8 cellular contexts compared by ENCODE assay signal in the genomic region with DNA sequence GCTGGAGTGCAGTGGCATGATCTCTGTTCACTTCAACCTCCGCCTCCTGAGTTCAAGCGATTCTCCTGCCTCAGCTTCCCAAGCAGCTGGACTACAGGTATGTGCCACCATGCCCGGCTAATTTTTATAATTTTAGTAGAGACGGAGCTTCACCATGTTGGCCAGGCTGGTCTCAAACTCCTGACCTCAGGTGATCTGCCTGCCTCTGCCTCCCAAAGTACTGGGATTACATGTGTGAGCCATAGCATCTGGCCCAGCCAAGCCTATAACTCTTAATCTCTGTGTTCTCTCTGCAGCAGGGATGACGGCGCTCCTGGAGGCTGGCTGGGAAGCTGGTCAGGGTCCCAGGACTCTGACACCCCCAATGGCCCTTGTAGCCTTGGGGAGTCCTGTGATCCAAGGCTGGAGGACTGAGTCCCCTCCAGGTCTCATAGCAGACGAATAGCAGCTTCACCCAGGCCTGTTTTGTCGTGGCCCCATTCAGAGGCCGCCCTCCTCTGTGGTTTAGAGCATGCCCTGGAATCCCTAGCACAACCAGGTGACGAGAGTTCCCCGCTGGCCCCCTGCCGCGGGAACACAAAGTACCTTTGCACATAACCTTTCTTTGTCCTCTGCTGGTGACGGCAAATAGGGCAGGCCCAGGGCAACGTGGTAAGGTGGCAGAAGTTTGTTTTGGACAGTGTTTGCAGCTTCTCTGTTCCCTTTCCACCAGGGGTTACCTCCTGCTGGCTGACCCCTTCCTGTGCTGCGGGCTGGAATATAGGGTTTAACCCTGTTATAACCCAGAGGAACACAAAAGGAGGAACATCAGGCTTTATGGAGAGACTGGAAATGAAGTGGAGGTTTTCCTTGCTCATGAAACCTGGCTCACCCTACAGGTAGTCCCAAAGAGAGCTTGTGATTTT. TPM values are rescaled to one million over a fixed set of nuclear protein-coding genes. Genes with fewer than 3 reads are reported as not detected.
DNase-seq lines count a peak whose midpoint lies in the region; ATAC-seq and TF ChIP-seq lines count a peak whose summit lies in the region.

No MANE protein-coding gene starts in this region.

- peak in 3 of 4 donors; percentile 9 to 38 (median 11) for TF ChIP-seq CTCF in right lobe of liver (IDR thresholded peaks at IDR 0.05)
- TF ChIP-seq CTCF in colonic mucosa (IDR thresholded peaks at IDR 0.05), result no peak

- no peak overlapping the region for H3K9ac ChIP-seq in colonic mucosa (ENCODE audit: low read depth in 2 of 2, low read length in 2 of 2)
- H3K9ac ChIP-seq in Karpas-422 (ENCODE audit: low read length), result no peak overlapping the region

- peak overlapping the region; percentile 26 to 65 (median 63) for H3K4me3 ChIP-seq in right lobe of liver
- no peak overlapping the region for H3K4me3 ChIP-seq in colonic mucosa
- no peak overlapping the region for H3K4me3 ChIP-seq in Karpas-422 (ENCODE audit: low read length)

- H3K27me3 ChIP-seq in right lobe of liver (no peaks in the 10 kb centered on the region), colonic mucosa (no peaks in the 10 kb centered on the region), Karpas-422 (ENCODE audit: low read length) (no peaks in the 10 kb centered on the region)

- peak overlapping the region; percentile 79 to 92 for H3K27ac Mint-ChIP-seq in activated naive CD4-positive, alpha-beta T cell treated with anti-CD3 and anti-CD28 coated beads, Interleukin-2, amount 50 U/mL, for 72 hours

- 38% methylated on average over 6 of the region's 16 CpGs for WGBS in right lobe of liver (ENCODE audit: insufficient coverage, low coverage, low lambda C conversion rate, missing lambda C conversion rate)

- H3K9me3 ChIP-seq in right lobe of liver, result no peaks in the 10 kb centered on the region
- no peaks in the 10 kb centered on the region for H3K9me3 ChIP-seq in colonic mucosa
- H3K9me3 ChIP-seq in Karpas-422 (ENCODE audit: low read length), result no peaks in the 10 kb centered on the region

- intact Hi-C loops in right lobe of liver (cut with DNase I) (loop anchor here in 1 of 2 donors (5.0 kb wide), 1 partner anchor 33 kb away; no protein-coding TSS in a partner anchor), colonic mucosa (cut with DNase I) (no loop called here)

- DNase-seq in stimulated activated CD4-positive, alpha-beta T cell treated with anti-CD3 and anti-CD28 coated beads, Interleukin-4, amount 100 ng/mL, for 24 hours, result peak; percentile 41
- DNase-seq in stimulated activated CD4-positive, alpha-beta T cell treated with anti-CD3 and anti-CD28 coated beads, Interleukin-4, amount 100 ng/mL, for 1 hour, result no peak
- DNase-seq in activated naive CD4-positive, alpha-beta T cell treated with anti-CD3 and anti-CD28 coated beads, Interleukin-2, amount 50 U/mL, for 72 hours (ENCODE audit: low spot score in 2 of 2), result no peak
- DNase-seq in right lobe of liver, result peak; percentile 89 to 98 (median 95)
- no peak for DNase-seq in AG20443 (ENCODE audit: low spot score)
- DNase-seq in colonic mucosa, result no peak
- DNase-seq in Karpas-422, result no peak

- peak; percentile 83 for TF ChIP-seq POLR2A in right lobe of liver (IDR thresholded peaks at IDR 0.05)

- no peaks in the 10 kb centered on the region for H3K9me2 ChIP-seq in Karpas-422 (replicated peaks; ENCODE audit: insufficient read depth, low read length)

- no peaks in the 10 kb centered on the region for H3K9me3 Mint-ChIP-seq in activated naive CD4-positive, alpha-beta T cell treated with anti-CD3 and anti-CD28 coated beads, Interleukin-2, amount 50 U/mL, for 72 hours

- H2AFZ ChIP-seq in Karpas-422 (ENCODE audit: low read length), result no peak overlapping the region

- H3K4me2 ChIP-seq in Karpas-422 (ENCODE audit: low read depth, low read length, poor library complexity, severe bottlenecking), result no peak overlapping the region

- H3K4me1 ChIP-seq in right lobe of liver (peaks cover 0 to 67% (median 28%) of the 10 kb centered on the region in 4 donors), colonic mucosa (peaks cover 24% of the 10 kb centered on the region), Karpas-422 (ENCODE audit: low read length) (peaks cover 10% of the 10 kb centered on the region)

- no peaks in the 10 kb centered on the region for H3K79me2 ChIP-seq in Karpas-422 (ENCODE audit: low read length)

- no peaks in the 10 kb centered on the region for H3K36me3 Mint-ChIP-seq in activated naive CD4-positive, alpha-beta T cell treated with anti-CD3 and anti-CD28 coated beads, Interleukin-2, amount 50 U/mL, for 72 hours

- no peaks in the 10 kb centered on the region for H4K20me1 ChIP-seq in Karpas-422 (ENCODE audit: insufficient read depth, low read depth, low read length)

- H3K36me3 ChIP-seq in right lobe of liver (no peaks in the 10 kb centered on the region), colonic mucosa (no peaks in the 10 kb centered on the region), Karpas-422 (ENCODE audit: insufficient read depth, low read length) (no peaks in the 10 kb centered on the region)

- peak; percentile 4 to 7 for ATAC-seq in activated naive CD4-positive, alpha-beta T cell treated with anti-CD3 and anti-CD28 coated beads, Interleukin-2, amount 50 U/mL, for 72 hours
- ATAC-seq in right lobe of liver (peak; percentile 65 to 81 (median 72)), HG03045 (IDR thresholded peaks at IDR 0.05; ENCODE audit: unreplicated experiment) (no peak)

- H3K27ac ChIP-seq in right lobe of liver (peak overlapping the region; percentile 85 to 100 (median 99)), colonic mucosa (no peak overlapping the region), Karpas-422 (ENCODE audit: low read length) (no peak overlapping the region)

RNA-seq across cellular contexts. Expression of a gene that starts 43.0 kb away (rescaled TPM):
- total RNA-seq in activated naive CD4-positive, alpha-beta T cell treated with anti-CD3 and anti-CD28 coated beads, Interleukin-2, amount 50 U/mL, for 72 hours, result 10 to 100 TPM; 25.7 to 85.5 TPM
- 100 to 1,000 TPM in 3 of 6 experiments, 10 to 100 TPM in 3; 36.2 to 222 (median 82.1) TPM for total RNA-seq in right lobe of liver
- total RNA-seq in colonic mucosa, result 100 to 1,000 TPM; 116 to 169 TPM
- total RNA-seq in Karpas-422 (2014; rRNA removed; shearing (Covaris generic); ENCODE audit: low replicate concordance), result 8.2 and 25.9 TPM in 2 replicates

Comparison
In these comparisons a context has a peak if more than half of its experiments do, and no peak if none do; other contexts are left out.
1. DNase-seq: peak in stimulated activated CD4-positive, alpha-beta T cell treated with anti-CD3 and anti-CD28 coated beads, Interleukin-4, amount 100 ng/mL, for 24 hours (single experiment) and right lobe of liver (3 of 3); none in stimulated activated CD4-positive, alpha-beta T cell treated with anti-CD3 and anti-CD28 coated beads, Interleukin-4, amount 100 ng/mL, for 1 hour (single experiment), activated naive CD4-positive, alpha-beta T cell treated with anti-CD3 and anti-CD28 coated beads, Interleukin-2, amount 50 U/mL, for 72 hours (0 of 2), AG20443 (single experiment), colonic mucosa (single experiment) and Karpas-422 (single experiment).
2. H3K27ac ChIP-seq: peak in right lobe of liver (3 of 3); none in colonic mucosa (single experiment) and Karpas-422 (single experiment).
3. H3K4me3 ChIP-seq: peak in right lobe of liver (3 of 3); none in colonic mucosa (single experiment) and Karpas-422 (single experiment).